Comparison of ENCODE assay signal across 8 cellular contexts in the genomic region with DNA sequence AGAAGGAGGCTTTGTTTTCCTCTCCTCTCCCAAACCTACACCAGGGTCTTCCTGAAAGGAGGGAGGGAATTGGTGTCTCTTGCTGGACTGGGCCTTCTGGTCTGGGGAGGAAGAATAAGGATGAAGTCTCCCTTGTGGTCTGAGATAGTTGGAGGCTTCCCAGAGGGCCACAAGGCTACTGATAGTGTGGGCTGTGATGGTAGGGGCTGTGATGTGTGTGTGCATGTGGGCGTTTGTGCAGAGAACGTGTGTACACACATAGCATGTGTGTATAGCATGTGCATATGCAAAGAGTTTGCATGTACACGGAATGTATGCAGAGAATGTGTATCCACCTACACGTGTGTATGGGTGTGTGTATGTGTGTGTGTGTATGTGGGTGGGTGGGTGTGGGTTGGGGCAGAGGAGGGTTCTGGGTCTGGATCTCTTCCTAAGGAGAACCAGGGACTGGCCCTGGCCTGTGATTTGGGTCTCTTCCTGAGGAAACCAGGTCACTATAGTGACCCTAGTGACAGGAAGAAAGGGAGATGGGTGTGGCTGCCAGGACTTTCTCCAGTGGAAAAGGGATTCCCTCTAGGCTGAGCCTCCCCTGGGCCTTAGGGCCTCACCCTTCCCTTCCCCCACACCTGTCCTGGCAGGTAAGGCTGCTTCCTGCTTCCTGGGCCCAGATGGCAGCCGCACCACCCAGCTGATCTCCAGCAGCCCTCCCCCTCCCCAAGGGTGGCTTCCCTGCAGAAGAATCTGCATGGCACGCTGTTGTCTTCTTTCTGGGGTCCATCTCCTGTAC. TPM values are rescaled to one million over a fixed set of nuclear protein-coding genes. Genes with fewer than 3 reads are reported as not detected.
DNase-seq lines count a peak whose midpoint lies in the region; ATAC-seq and TF ChIP-seq lines count a peak whose summit lies in the region.

No MANE protein-coding gene starts in this region.

- TF ChIP-seq CTCF in heart right ventricle (IDR thresholded peaks at IDR 0.05) (no peak), astrocyte of the cerebellum (IDR thresholded peaks at IDR 0.05; ENCODE audit: low read depth, low read length, missing control alignments) (no peak), lower leg skin (IDR thresholded peaks at IDR 0.05) (no peak)

- DNase-seq in heart right ventricle, result no peak
- no peak for DNase-seq in left cardiac atrium
- DNase-seq in astrocyte of the cerebellum (ENCODE audit: low read depth), result no peak
- DNase-seq in lower leg skin (ENCODE audit: low spot score in 2 of 2), result peak; percentile 65 to 90
- DNase-seq in stimulated activated CD4-positive, alpha-beta T cell treated with anti-CD3 and anti-CD28 coated beads, Interleukin-4, amount 100 ng/mL, for 1 hour, result no peak
- no peak for DNase-seq in CD1c-positive myeloid dendritic cell (ENCODE audit: extremely low spot score)

- H3K4me3 ChIP-seq in heart right ventricle, result peak overlapping the region in 9 of 10 donors; percentile 62 to 99 (median 94)
- H3K4me3 ChIP-seq in astrocyte of the cerebellum (ENCODE audit: low read depth, low read length), result peak overlapping the region; percentile 78
- peak overlapping the region; percentile 63 for H3K4me3 ChIP-seq in lower leg skin (ENCODE audit: low read depth, poor library complexity, severe bottlenecking)
- H3K4me3 ChIP-seq in urinary bladder (ENCODE audit: low read depth, low read length), result peak overlapping the region; percentile 80

- H3K27ac ChIP-seq in heart right ventricle, result peak overlapping the region; percentile 2 to 88 (median 81)
- peak overlapping the region; percentile 23 for H3K27ac ChIP-seq in urinary bladder (ENCODE audit: low read depth)

- TF ChIP-seq POLR2A in lower leg skin (IDR thresholded peaks at IDR 0.05), result no peak

- H3K36me3 ChIP-seq in heart right ventricle (no peaks in the 10 kb centered on the region), urinary bladder (ENCODE audit: insufficient read depth) (no peaks in the 10 kb centered on the region)

- 52 to 68% methylated on average over 6 of the region's 6 CpGs for WGBS in heart right ventricle, 2 donors
- 28 to 30% methylated on average over 6 of the region's 6 CpGs for WGBS in lower leg skin, 2 donors
- 27% methylated on average over 6 of the region's 6 CpGs for WGBS in urinary bladder

- ATAC-seq in heart right ventricle (peak in 6 of 8 donors; percentile 5 to 54 (median 20)), left cardiac atrium (no peak), GM21515 (IDR thresholded peaks at IDR 0.05; ENCODE audit: unreplicated experiment) (no peak)

- H3K27me3 ChIP-seq in heart right ventricle, result no peaks in the 10 kb centered on the region

- H3K4me1 ChIP-seq in heart right ventricle (peaks cover 2 to 65% (median 48%) of the 10 kb centered on the region in 9 donors), urinary bladder (ENCODE audit: insufficient read depth) (no peaks in the 10 kb centered on the region)

- intact Hi-C loops in heart right ventricle (cut with DNase I), result loop anchor here (2.0 to 10.0 kb wide), 14 partner anchors 37 to 295 kb away; a partner anchor contains a TSS
- intact Hi-C loops in left cardiac atrium (cut with DNase I), result loop anchor here (2.0 to 10.0 kb wide), 2 partner anchors 105 to 163 kb away; no protein-coding TSS in a partner anchor
- intact Hi-C loops in lower leg skin (cut with DNase I; ENCODE audit: low total_unique reads), result no loop called here

- no peaks in the 10 kb centered on the region for H3K9me3 ChIP-seq in heart right ventricle

- in situ Hi-C loops in astrocyte of the cerebellum (cut with HindIII; ENCODE audit: low sequenced_read_pairs), result loop anchor here (25.0 kb wide), 1 partner anchor 152 kb away; no protein-coding TSS in a partner anchor

RNA-seq across cellular contexts. Expression of a gene that starts 1.7 kb away (rescaled TPM):
- 10 to 100 TPM; 27.4 to 61.8 (median 38.6) TPM for total RNA-seq in heart right ventricle
- polyA plus RNA-seq in heart right ventricle, result 10 to 100 TPM; 35.0 to 65.3 TPM
- 10 to 100 TPM; 28.0 to 94.4 TPM for total RNA-seq in left cardiac atrium
- total RNA-seq in lower leg skin, result 100 to 1,000 TPM; 108 to 155 (median 128) TPM
- 155 TPM for total RNA-seq in urinary bladder
- polyA plus RNA-seq in urinary bladder, result 98.3 TPM

Comparison
In these comparisons a context has a peak if more than half of its experiments do, and no peak if none do; other contexts are left out.
1. ATAC-seq: peak in heart right ventricle (6 of 8); none in left cardiac atrium (0 of 2) and GM21515 (single experiment).
2. DNase-seq: peak in lower leg skin (2 of 2); none in heart right ventricle (0 of 2), left cardiac atrium (single experiment), astrocyte of the cerebellum (single experiment), stimulated activated CD4-positive, alpha-beta T cell treated with anti-CD3 and anti-CD28 coated beads, Interleukin-4, amount 100 ng/mL, for 1 hour (single experiment) and CD1c-positive myeloid dendritic cell (single experiment).
3. Peak in every context shown above with its lines, with median percentiles within 50 percentile points of each other: H3K4me3 ChIP-seq.